In the genomic region with DNA sequence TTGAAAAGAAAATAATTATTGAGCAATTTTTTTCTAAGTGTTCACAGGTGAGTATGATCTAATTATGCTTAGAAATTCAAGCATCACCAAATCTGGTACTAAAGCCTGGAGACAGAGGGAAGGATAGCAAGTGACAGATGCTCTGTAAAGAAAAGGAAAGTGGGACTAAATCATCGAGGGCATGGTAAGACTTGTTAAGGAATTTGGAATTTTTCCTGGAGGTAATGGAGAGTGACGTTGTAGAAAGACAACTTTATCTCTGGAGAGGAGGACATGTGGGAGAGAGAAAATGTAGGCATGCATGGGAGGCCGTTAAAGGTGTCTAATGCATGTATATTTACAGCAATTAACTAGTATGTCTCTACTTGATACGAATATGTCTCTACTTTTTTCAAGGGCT, we compare ENCODE assay signal across 25 cellular contexts.
"Had no signal": no experiment of that assay in that cellular context is flagged by ENCODE, and none has a peak within 500 bp of the region (broad histone marks: within the 10 kb centered on the region; RNA-seq: fewer than 3 reads in every experiment).

No MANE protein-coding gene starts in this region.

- ATAC-seq: mucosa of descending colon; naive thymus-derived CD4-positive, alpha-beta T cell; natural killer cell treated with Interleukin-12 subunit alpha and Interleukin-12 subunit beta and Interleukin-15 and Interleukin-18, amount 100 ng/mL, for 72 hours; pancreas; right cardiac atrium; sciatic nerve; stimulated activated naive B cell treated with anti-CD40 and anti-IgM and Interleukin-4, amounts not matched to agents 10 μg/mL and 1 μg/mL and 100 μg/mL, for 72 hours; stimulated activated naive CD8-positive, alpha-beta T cell treated with anti-CD3 and anti-CD28 coated beads, Interleukin-15, Interleukin-2, amounts not matched to agents 100 U/mL and 50 U/mL, for 24 hours; upper lobe of right lung had no signal

- DNase-seq: islet precursor cell; left ventricle myocardium inferior; midbrain; mucosa of descending colon; naive thymus-derived CD4-positive, alpha-beta T cell; pancreas; posterior cingulate gyrus; retina; right cardiac atrium; stimulated activated CD4-positive, alpha-beta T cell treated with anti-CD3 and anti-CD28 coated beads, Interleukin-12 subunit alpha, Interleukin-12 subunit beta, amount 100 ng/mL, for 4 hours; stimulated activated CD4-positive, alpha-beta T cell treated with anti-CD3 and anti-CD28 coated beads, Interleukin-15, amount 100 ng/mL, for 24 hours; stimulated activated CD4-positive, alpha-beta T cell treated with anti-CD3 and anti-CD28 coated beads, Interleukin-2, amount 100 ng/mL, for 24 hours; stimulated activated CD4-positive, alpha-beta T cell treated with anti-CD3 and anti-CD28 coated beads, Interleukin-4, amount 100 ng/mL, for 1 hour; stimulated activated naive B cell treated with anti-CD40 and anti-IgM and Interleukin-4, amounts not matched to agents 10 μg/mL and 1 μg/mL and 100 μg/mL, for 72 hours; stimulated activated naive CD8-positive, alpha-beta T cell treated with anti-CD3 and anti-CD28 coated beads, Interleukin-15, Interleukin-2, amounts not matched to agents 100 U/mL and 50 U/mL, for 24 hours; stomach; tibial artery; upper lobe of right lung had no signal

- H3K9me3 ChIP-seq: mucosa of descending colon, pancreas, prostate gland, stomach, suprapubic skin, thoracic aorta, tibial artery, upper lobe of right lung had no signal

- H3K4me3 ChIP-seq: left ventricle myocardium inferior, lung, mucosa of descending colon, pancreas, prostate gland, skin epidermis, stomach, suprapubic skin, thoracic aorta, tibial artery, upper lobe of right lung had no signal

- H3K4me1 ChIP-seq: left ventricle myocardium inferior, pancreas, prostate gland, stomach, suprapubic skin, tibial artery, upper lobe of right lung had no signal

- H3K27ac ChIP-seq: left ventricle myocardium inferior, pancreas, prostate gland, skin epidermis, stomach, suprapubic skin, thoracic aorta, tibial artery, upper lobe of right lung had no signal

- H3K27me3 ChIP-seq: pancreas, stomach, suprapubic skin, tibial artery, upper lobe of right lung had no signal

- H3K36me3 ChIP-seq: left ventricle myocardium inferior, pancreas, prostate gland, stomach, suprapubic skin, thoracic aorta, tibial artery, upper lobe of right lung had no signal
